ENCODE assay signal across 8 cellular contexts in the genomic region with DNA sequence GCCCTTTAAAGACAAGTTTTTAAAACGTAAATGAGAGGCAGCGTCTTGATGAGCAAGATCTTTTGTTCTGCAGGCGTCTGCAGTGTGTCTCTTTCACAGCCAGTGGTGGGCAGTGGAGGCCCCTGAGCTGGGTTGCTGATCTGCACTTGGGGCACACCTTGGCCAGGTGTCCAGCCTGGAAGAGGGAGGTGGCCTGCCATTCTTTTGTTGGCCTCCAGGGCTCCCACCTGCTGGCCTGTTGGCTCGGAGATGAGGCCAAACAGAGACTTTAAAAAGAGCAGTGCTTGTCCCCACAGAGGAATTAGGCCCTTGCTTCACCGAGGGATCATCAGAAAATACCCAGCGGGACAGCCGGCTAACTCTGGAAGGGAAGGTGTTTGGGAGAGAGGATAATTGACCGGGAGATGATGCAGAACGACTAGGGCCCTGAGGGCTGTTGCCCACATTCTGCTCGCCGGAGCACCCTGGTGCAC.
DNase-seq lines count a peak whose midpoint lies in the region; ATAC-seq and TF ChIP-seq lines count a peak whose summit lies in the region.

No MANE protein-coding gene starts in this region.

- no peaks in the 10 kb centered on the region for H3K27me3 Mint-ChIP-seq in activated CD4-positive, alpha-beta T cell treated with anti-CD3 and anti-CD28 coated beads for 36 hours
- no peaks in the 10 kb centered on the region for H3K27me3 Mint-ChIP-seq in activated T-cell treated with anti-CD3 and anti-CD28 coated beads, Interleukin-2, amount 50 U/mL, for 24 hours

- H3K27me3 ChIP-seq in hepatocyte (no peaks in the 10 kb centered on the region), stomach smooth muscle (ENCODE audit: control insufficient read depth in 1 of 2, insufficient read depth in 2 of 2, low read length in 2 of 2) (no peaks in the 10 kb centered on the region)

- 55% methylated on average over 11 of the region's 11 CpGs for WGBS in hepatocyte (ENCODE audit: low lambda C conversion rate, missing lambda C conversion rate)

- peak overlapping the region; percentile 97 for H3K27ac Mint-ChIP-seq in activated CD4-positive, alpha-beta T cell treated with anti-CD3 and anti-CD28 coated beads for 36 hours
- H3K27ac Mint-ChIP-seq in activated T-cell treated with anti-CD3 and anti-CD28 coated beads, Interleukin-2, amount 50 U/mL, for 24 hours: peak overlapping the region; percentile 92

- H3K9ac ChIP-seq in stomach smooth muscle (ENCODE audit: low read length in 2 of 2): no peak overlapping the region

- H3K4me3 Mint-ChIP-seq in activated CD4-positive, alpha-beta T cell treated with anti-CD3 and anti-CD28 coated beads for 36 hours: peak overlapping the region; percentile 47
- H3K4me3 Mint-ChIP-seq in activated T-cell treated with anti-CD3 and anti-CD28 coated beads, Interleukin-2, amount 50 U/mL, for 24 hours: peak overlapping the region; percentile 63

- H3K79me2 ChIP-seq in hepatocyte: peaks cover 36% of the 10 kb centered on the region

- peak; percentile 66 for ATAC-seq in activated CD4-positive, alpha-beta T cell treated with anti-CD3 and anti-CD28 coated beads for 36 hours
- ATAC-seq in HG03095 (IDR thresholded peaks at IDR 0.05; ENCODE audit: unreplicated experiment) (no peak), GM19351 (IDR thresholded peaks at IDR 0.05; ENCODE audit: unreplicated experiment) (no peak)

- no peaks in the 10 kb centered on the region for H3K9me3 Mint-ChIP-seq in activated CD4-positive, alpha-beta T cell treated with anti-CD3 and anti-CD28 coated beads for 36 hours (ENCODE audit: low read depth)
- no peaks in the 10 kb centered on the region for H3K9me3 Mint-ChIP-seq in activated T-cell treated with anti-CD3 and anti-CD28 coated beads, Interleukin-2, amount 50 U/mL, for 24 hours

- peaks cover 67% of the 10 kb centered on the region for H3K4me1 Mint-ChIP-seq in activated CD4-positive, alpha-beta T cell treated with anti-CD3 and anti-CD28 coated beads for 36 hours
- peaks cover 67% of the 10 kb centered on the region for H3K4me1 Mint-ChIP-seq in activated T-cell treated with anti-CD3 and anti-CD28 coated beads, Interleukin-2, amount 50 U/mL, for 24 hours (ENCODE audit: low read depth)

- POLR2A ChIA-PET in activated CD4-positive, alpha-beta T cell treated with anti-CD3 and anti-CD28 coated beads for 36 hours (lab: Charles Lee): no interaction called here

- H3K4me1 ChIP-seq in hepatocyte (ENCODE audit: insufficient read depth) (peaks cover 20% of the 10 kb centered on the region), stomach smooth muscle (ENCODE audit: control insufficient read depth, insufficient read depth, low read length) (peaks cover 19% of the 10 kb centered on the region)

- peak; percentile 2 for TF ChIP-seq CTCF in hepatocyte (IDR thresholded peaks at IDR 0.05; ENCODE audit: poor library complexity)

- CTCF ChIA-PET in activated CD4-positive, alpha-beta T cell treated with anti-CD3 and anti-CD28 coated beads for 36 hours (lab: Charles Lee): interaction anchor here (0.6 to 1.6 kb wide), 2 partner anchors 12 to 224 kb away, joined by 3 to 5 read pairs; no protein-coding TSS in a partner anchor

- intact Hi-C loops in activated CD4-positive, alpha-beta T cell treated with anti-CD3 and anti-CD28 coated beads for 36 hours (cut with DNase I, micrococcal nuclease): loop anchor here (1.0 to 10.0 kb wide), 10 partner anchors 17 to 1022 kb away; a partner anchor contains a TSS

- H3K27ac ChIP-seq in hepatocyte (peak overlapping the region; percentile 77), stomach smooth muscle (ENCODE audit: low read length) (peak overlapping the region; percentile 18)

- DNase-seq in activated CD4-positive, alpha-beta T cell treated with anti-CD3 and anti-CD28 coated beads for 36 hours: no peak
- DNase-seq in activated CD4-positive, alpha-beta T cell treated with anti-CD3 and anti-CD28 coated beads, Interleukin-2, amount 50 U/mL, for 4 hours: no peak
- DNase-seq in activated T-cell treated with anti-CD3 and anti-CD28 coated beads, Interleukin-2, amount 50 U/mL, for 24 hours: peak; percentile 59
- DNase-seq in hepatocyte (ENCODE audit: low spot score): no peak
- DNase-seq in NCI-H187 treated with DMSO at 0.1 percent for 48 hours (lab: John Stamatoyannopoulos, UW): no peak

- H3K36me3 Mint-ChIP-seq in activated CD4-positive, alpha-beta T cell treated with anti-CD3 and anti-CD28 coated beads for 36 hours (ENCODE audit: low read depth): peaks cover 4% of the 10 kb centered on the region
- H3K36me3 Mint-ChIP-seq in activated T-cell treated with anti-CD3 and anti-CD28 coated beads, Interleukin-2, amount 50 U/mL, for 24 hours (ENCODE audit: low read depth): no peaks in the 10 kb centered on the region

- H3K4me3 ChIP-seq in hepatocyte (no peak overlapping the region), stomach smooth muscle (ENCODE audit: low read length in 2 of 2) (no peak overlapping the region)

- no peak overlapping the region for H3K4me2 ChIP-seq in hepatocyte

- no peaks in the 10 kb centered on the region for H3K9me3 ChIP-seq in hepatocyte (ENCODE audit: low read depth)
- H3K9me3 ChIP-seq in stomach smooth muscle (ENCODE audit: control insufficient read depth in 2 of 2, low read length in 2 of 2): no peaks in the 10 kb centered on the region

- no peak overlapping the region for H2AFZ ChIP-seq in hepatocyte

- peaks cover 5% of the 10 kb centered on the region for H4K20me1 ChIP-seq in hepatocyte (ENCODE audit: insufficient read depth, poor library complexity, severe bottlenecking)

- no peaks in the 10 kb centered on the region for H3K9me2 ChIP-seq in hepatocyte (replicated peaks; ENCODE audit: insufficient read depth)

- H3K36me3 ChIP-seq in hepatocyte (replicated peaks; ENCODE audit: insufficient read depth, low read depth) (no peaks in the 10 kb centered on the region), stomach smooth muscle (ENCODE audit: control insufficient read depth in 2 of 2, insufficient read depth in 2 of 2, low read length in 2 of 2) (no peaks in the 10 kb centered on the region)
